Comparison of ENCODE assay signal across 18 cellular contexts in genomic region chr18:46046126-46046525, GRCh38. TPM values are rescaled to one million over a fixed set of nuclear protein-coding genes. Genes with fewer than 3 reads are reported as not detected.
DNase-seq lines count a peak whose midpoint lies in the region; ATAC-seq and TF ChIP-seq lines count a peak whose summit lies in the region.
"Had no signal": no experiment of that assay in that cellular context is flagged by ENCODE, and none has a peak within 500 bp of the region (broad histone marks: within the 10 kb centered on the region; RNA-seq: fewer than 3 reads in every experiment).

No MANE protein-coding gene starts in this region.

- peaks cover 4% of the 10 kb centered on the region for H3K9me3 ChIP-seq in WERI-Rb-1 (ENCODE audit: severe bottlenecking)
- no peaks in the 10 kb centered on the region for H3K9me3 ChIP-seq in Peyer's patch
- no peaks in the 10 kb centered on the region for H3K9me3 ChIP-seq in neuronal stem cell (replicated peaks in 1 of 2; ENCODE audit: control insufficient read depth in 2 of 2, insufficient read depth in 1 of 2, low read depth in 1 of 2, low read length in 2 of 2)
- H3K9me3 ChIP-seq: BE2C had no signal

- CTCF ChIA-PET in activated CD4-positive, alpha-beta T cell treated with anti-CD3 and anti-CD28 coated beads, Interleukin-2, amount 10 ng/mL, durations not matched to agents 7 days and 5 days (lab: Charles Lee) = interaction anchor here (0.9 kb wide), 1 partner anchor 8 kb away, joined by 3 read pairs; no protein-coding TSS in a partner anchor

- H4K8ac ChIP-seq in neuronal stem cell (ENCODE audit: low read depth, low read length) = no peak overlapping the region

- H3K27me3 Mint-ChIP-seq in activated CD4-positive, alpha-beta T cell treated with anti-CD3 and anti-CD28 coated beads, Interleukin-2, amount 10 ng/mL, durations not matched to agents 7 days and 5 days = no peaks in the 10 kb centered on the region
- H3K27me3 Mint-ChIP-seq: CD4-positive, alpha-beta T cell had no signal

- no peak overlapping the region for H3K23ac ChIP-seq in neuronal stem cell (ENCODE audit: low read depth, low read length, poor library complexity)

- H3K4me2 ChIP-seq in neuronal stem cell (ENCODE audit: insufficient read depth, low read length, poor library complexity, severe bottlenecking) = no peak overlapping the region

- DNase-seq in activated CD4-positive, alpha-beta T cell treated with anti-CD3 and anti-CD28 coated beads for 48 hours = peak; percentile 27
- no peak for DNase-seq in activated CD4-positive, alpha-beta T cell treated with anti-CD3 and anti-CD28 coated beads, Interleukin-2, amount 10 ng/mL, durations not matched to agents 7 days and 5 days
- no peak for DNase-seq in WERI-Rb-1
- DNase-seq in iPS-NIHi11 (ENCODE audit: low spot score) = peak; percentile 61
- peak; percentile 19 for DNase-seq in ureter (ENCODE audit: low spot score)
- DNase-seq in Peyer's patch = no peak
- no peak for DNase-seq in neuronal stem cell (ENCODE audit: low spot score)
- DNase-seq: 8988T; BE2C; CD4-positive, alpha-beta T cell; DMS53; HCEC 1CT; NCI-H1417 treated with DMSO at 0.1 percent for 48 hours; NCI-H2029; NCI-H2171 treated with DMSO at 0.1 percent for 48 hours; NCI-H446 treated with DMSO at 0.1 percent for 48 hours had no signal

- WGBS in neuronal stem cell (ENCODE audit: extremely low coverage in 2 of 2, insufficient read length in 2 of 2, insufficient replicate concordance in 1 of 2), 2 donors = no CpG with 5 or more reads among the region's 6 CpGs

- H2BK5ac ChIP-seq in neuronal stem cell (ENCODE audit: low read length) = no peak overlapping the region

- peaks cover 3% of the 10 kb centered on the region for H3K36me3 Mint-ChIP-seq in activated CD4-positive, alpha-beta T cell treated with anti-CD3 and anti-CD28 coated beads, Interleukin-2, amount 10 ng/mL, durations not matched to agents 7 days and 5 days (ENCODE audit: low read depth)
- H3K36me3 Mint-ChIP-seq: IgD-negative memory B cell had no signal

- H2AK5ac ChIP-seq in neuronal stem cell (ENCODE audit: low read depth, low read length) = no peak overlapping the region

- H3K27ac ChIP-seq in WERI-Rb-1 (no peak overlapping the region), Peyer's patch (no peak overlapping the region), neuronal stem cell (replicated peaks; ENCODE audit: low read length) (no peak overlapping the region)

- H3K4me1 ChIP-seq in Peyer's patch (no peaks in the 10 kb centered on the region), neuronal stem cell (ENCODE audit: control insufficient read depth in 2 of 2, insufficient read depth in 1 of 2, low read depth in 1 of 2, low read length in 2 of 2) (peaks cover 0 to 5% of the 10 kb centered on the region in 2 donors)
- H3K4me1 ChIP-seq: BE2C had no signal

- POLR2A ChIA-PET in activated CD4-positive, alpha-beta T cell treated with anti-CD3 and anti-CD28 coated beads, Interleukin-2, amount 10 ng/mL, durations not matched to agents 7 days and 5 days (lab: Charles Lee) = no interaction called here

- no peak overlapping the region for H3K9ac ChIP-seq in neuronal stem cell (ENCODE audit: low read depth, low read length, poor library complexity)

- H4K91ac ChIP-seq in neuronal stem cell (ENCODE audit: low read depth, low read length, poor library complexity) = no peak overlapping the region

- no peaks in the 10 kb centered on the region for H3K36me3 ChIP-seq in WERI-Rb-1
- no peaks in the 10 kb centered on the region for H3K36me3 ChIP-seq in Peyer's patch
- H3K36me3 ChIP-seq in neuronal stem cell (replicated peaks in 1 of 2; ENCODE audit: control insufficient read depth in 2 of 2, insufficient read depth in 2 of 2, low read length in 2 of 2) = no peaks in the 10 kb centered on the region
- H3K36me3 ChIP-seq: BE2C had no signal

- no peaks in the 10 kb centered on the region for H3K79me1 ChIP-seq in neuronal stem cell (ENCODE audit: low read depth, low read length)

- no peak overlapping the region for H2BK15ac ChIP-seq in neuronal stem cell (ENCODE audit: low read length)

- no peak for TF ChIP-seq POLR2A in Peyer's patch (IDR thresholded peaks at IDR 0.05)

- H2AFZ ChIP-seq in neuronal stem cell (ENCODE audit: low read length) = no peak overlapping the region

- H3K14ac ChIP-seq in neuronal stem cell (ENCODE audit: low read length) = no peak overlapping the region

- H3K9me3 Mint-ChIP-seq in activated CD4-positive, alpha-beta T cell treated with anti-CD3 and anti-CD28 coated beads, Interleukin-2, amount 10 ng/mL, durations not matched to agents 7 days and 5 days = peaks cover 5% of the 10 kb centered on the region
- H3K9me3 Mint-ChIP-seq: CD4-positive, alpha-beta T cell had no signal

- no peak overlapping the region for H3K27ac Mint-ChIP-seq in activated CD4-positive, alpha-beta T cell treated with anti-CD3 and anti-CD28 coated beads, Interleukin-2, amount 10 ng/mL, durations not matched to agents 7 days and 5 days
- H3K27ac Mint-ChIP-seq: IgD-negative memory B cell had no signal

- H3K4me1 Mint-ChIP-seq in activated CD4-positive, alpha-beta T cell treated with anti-CD3 and anti-CD28 coated beads, Interleukin-2, amount 10 ng/mL, durations not matched to agents 7 days and 5 days = peaks cover 24% of the 10 kb centered on the region

- H2BK12ac ChIP-seq in neuronal stem cell (ENCODE audit: low read length) = no peak overlapping the region

- no peak overlapping the region for H2BK120ac ChIP-seq in neuronal stem cell (ENCODE audit: low read depth, low read length)

- H3K4me3 ChIP-seq in WERI-Rb-1 (ENCODE audit: low read depth, low read length) (no peak overlapping the region), Peyer's patch (no peak overlapping the region), neuronal stem cell (ENCODE audit: low read length in 2 of 2) (no peak overlapping the region)

- H3K4ac ChIP-seq in neuronal stem cell (ENCODE audit: low read length) = no peak overlapping the region

- H3K27me3 ChIP-seq in WERI-Rb-1 (ENCODE audit: insufficient read depth, low read depth, severe bottlenecking) (no peaks in the 10 kb centered on the region), Peyer's patch (no peaks in the 10 kb centered on the region), neuronal stem cell (ENCODE audit: control insufficient read depth in 3 of 3, insufficient read depth in 3 of 3, low read depth in 1 of 3, low read length in 3 of 3) (no peaks in the 10 kb centered on the region)
- H3K27me3 ChIP-seq: BE2C had no signal

- TF ChIP-seq CTCF in WERI-Rb-1 (IDR thresholded peaks at IDR 0.05; ENCODE audit: low read depth, low read length) = 0 out of 2 replicates have a peak, but pooled peaks have one; percentile 5
- no peak for TF ChIP-seq CTCF in Peyer's patch (IDR thresholded peaks at IDR 0.05)

- H3K18ac ChIP-seq in neuronal stem cell (ENCODE audit: low read length) = no peak overlapping the region

- no peak overlapping the region for H3K4me3 Mint-ChIP-seq in activated CD4-positive, alpha-beta T cell treated with anti-CD3 and anti-CD28 coated beads, Interleukin-2, amount 10 ng/mL, durations not matched to agents 7 days and 5 days
- H3K4me3 Mint-ChIP-seq: CD4-positive, alpha-beta T cell; IgD-negative memory B cell had no signal

- no peak for ATAC-seq in GM21367 (IDR thresholded peaks at IDR 0.05; ENCODE audit: unreplicated experiment)

RNA-seq across cellular contexts. Expression of gene PSTPIP2, which starts 25.9 kb away (rescaled TPM):
- total RNA-seq in activated CD4-positive, alpha-beta T cell treated with anti-CD3 and anti-CD28 coated beads, Interleukin-2, amount 10 ng/mL, durations not matched to agents 7 days and 5 days = 1 to 10 TPM; 9.4 to 9.7 TPM
- 9.9 TPM for total RNA-seq in ureter
- total RNA-seq in Peyer's patch = 10 to 100 TPM in 1 of 4 donors, 1 to 10 TPM in 3; 3.5 to 17.3 (median 7.3) TPM
- 5.1 TPM for polyA plus RNA-seq in neuronal stem cell (2013, experiment 1 of 2)
- polyA plus RNA-seq in neuronal stem cell (2013, experiment 2 of 2) = 5.4 TPM

RNA-seq across cellular contexts. Expression of gene ATP5F1A, which starts 52.0 kb away (rescaled TPM):
- total RNA-seq in activated CD4-positive, alpha-beta T cell treated with anti-CD3 and anti-CD28 coated beads, Interleukin-2, amount 10 ng/mL, durations not matched to agents 7 days and 5 days = 100 to 1,000 TPM; 333 to 349 TPM
- total RNA-seq in ureter (409 TPM), Peyer's patch (100 to 1,000 TPM; 295 to 667 (median 443) TPM)
- polyA plus RNA-seq in neuronal stem cell (2013, experiment 1 of 2) = 409 TPM
- polyA plus RNA-seq in neuronal stem cell (2013, experiment 2 of 2) = 407 TPM

RNA-seq across cellular contexts. Expression of gene HAUS1, which starts 58.1 kb away (rescaled TPM):
- total RNA-seq in activated CD4-positive, alpha-beta T cell treated with anti-CD3 and anti-CD28 coated beads, Interleukin-2, amount 10 ng/mL, durations not matched to agents 7 days and 5 days = 10 to 100 TPM; 57.9 to 58.5 TPM
- total RNA-seq in ureter (13.2 TPM), Peyer's patch (10 to 100 TPM; 24.1 to 54.8 (median 37.3) TPM)
- 220 TPM for polyA plus RNA-seq in neuronal stem cell (2013, experiment 1 of 2)
- 231 TPM for polyA plus RNA-seq in neuronal stem cell (2013, experiment 2 of 2)

Comparison
In these comparisons a context has a peak if more than half of its experiments do, and no peak if none do; other contexts are left out.
1. DNase-seq: peak in activated CD4-positive, alpha-beta T cell treated with anti-CD3 and anti-CD28 coated beads for 48 hours (single experiment), iPS-NIHi11 (single experiment) and ureter (single experiment); none in activated CD4-positive, alpha-beta T cell treated with anti-CD3 and anti-CD28 coated beads, Interleukin-2, amount 10 ng/mL, durations not matched to agents 7 days and 5 days (single experiment), WERI-Rb-1 (single experiment), Peyer's patch (0 of 3) and neuronal stem cell (single experiment).